Comparison of ENCODE assay signal across 8 cellular contexts in the genomic region with DNA sequence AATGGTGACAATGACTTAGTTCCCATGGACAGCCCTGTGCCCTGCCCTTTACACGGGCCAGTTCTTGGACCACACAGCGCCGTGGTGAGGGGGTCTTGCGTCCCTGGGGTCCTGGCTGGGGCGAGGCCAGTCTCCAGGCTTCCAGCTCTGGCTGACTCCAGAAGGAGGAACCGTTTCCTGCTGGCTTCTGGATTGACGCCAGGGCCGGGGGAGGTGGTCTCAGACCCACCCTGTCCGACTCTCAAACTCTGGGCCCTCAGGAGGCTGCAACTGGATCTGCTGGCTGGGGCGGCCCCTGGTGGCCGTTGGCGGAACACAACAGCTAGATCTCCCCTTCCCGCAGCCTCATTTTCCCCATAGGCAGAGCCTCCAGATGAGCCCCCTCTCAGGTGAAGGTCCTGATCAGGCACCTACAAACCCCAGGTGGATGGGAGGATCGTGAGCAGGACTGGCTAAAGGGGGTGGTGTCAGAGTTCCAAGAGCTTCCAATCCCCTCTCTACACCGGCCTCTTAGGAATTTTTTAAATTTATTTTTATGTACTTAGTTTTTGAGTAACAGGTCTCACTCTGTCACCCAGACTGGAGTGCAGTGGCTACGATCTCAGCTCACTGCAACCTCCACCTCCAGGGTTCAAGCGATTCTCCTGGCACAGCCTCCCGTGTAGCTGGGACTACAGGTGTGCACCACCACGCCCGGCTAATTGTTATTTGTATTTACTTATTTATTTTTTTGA. TPM values are rescaled to one million over a fixed set of nuclear protein-coding genes. Genes with fewer than 3 reads are reported as not detected.
DNase-seq lines count a peak whose midpoint lies in the region; ATAC-seq and TF ChIP-seq lines count a peak whose summit lies in the region.

No MANE protein-coding gene starts in this region.

- H3K27ac Mint-ChIP-seq in activated B cell treated with CpG ODN at 0.5 μM for 24 hours = no peak overlapping the region

- DNase-seq in GM06990 (ENCODE audit: extremely low read depth, insufficient read length) (peak; percentile 65), MV-4-11 (lab: John Stamatoyannopoulos, UW) (peak; percentile 64), activated B cell treated with CpG ODN at 0.5 μM for 24 hours (peak; percentile 61), choroid plexus epithelial cell (ENCODE audit: low read depth) (peak; percentile 65), lung microvascular endothelial cell (ENCODE audit: low read depth in 2 of 2) (peak; percentile 63 to 75), NCI-H1048 (lab: John Stamatoyannopoulos, UW) (no peak), foreskin melanocyte (no peak)
- DNase-seq in stimulated activated CD8-positive, alpha-beta memory T cell treated with anti-CD3 and anti-CD28 coated beads, Interleukin-7, amount 100 ng/mL, for 4 hours (ENCODE audit: low read depth in 2 of 2) = peak; percentile 26 to 45

- no peak overlapping the region for H3K4me3 Mint-ChIP-seq in activated B cell treated with CpG ODN at 0.5 μM for 24 hours

- CTCF ChIA-PET in activated B cell treated with CpG ODN at 0.5 μM for 24 hours (lab: Charles Lee) = interaction anchor here (0.6 to 2.3 kb wide), 18 partner anchors 10 to 351 kb away, joined by 3 to 22 read pairs (median 4); partner anchors contain the start of genes ANKLE1, DDA1, MRPL34 and MVB12A

- H3K36me3 ChIP-seq in GM06990 (ENCODE audit: control insufficient read depth, insufficient read depth, low read length) = no peaks in the 10 kb centered on the region

- POLR2A ChIA-PET in activated B cell treated with CpG ODN at 0.5 μM for 24 hours (lab: Charles Lee) = interaction anchor here (1.0 to 1.3 kb wide), 3 partner anchors 41 to 93 kb away, joined by 4 to 7 read pairs (median 4); no protein-coding TSS in a partner anchor

- H3K36me3 Mint-ChIP-seq in activated B cell treated with CpG ODN at 0.5 μM for 24 hours (ENCODE audit: low read depth) = no peaks in the 10 kb centered on the region

- H3K27me3 Mint-ChIP-seq in activated B cell treated with CpG ODN at 0.5 μM for 24 hours = no peaks in the 10 kb centered on the region

- H3K4me1 Mint-ChIP-seq in activated B cell treated with CpG ODN at 0.5 μM for 24 hours = peaks cover 15% of the 10 kb centered on the region

- TF ChIP-seq CTCF in GM06990 (IDR thresholded peaks at IDR 0.05; ENCODE audit: insufficient read depth, low read length, poor library complexity, severe bottlenecking) (peak; percentile 97), activated B cell treated with CpG ODN at 0.5 μM for 24 hours (IDR thresholded peaks at IDR 0.05) (peak; percentile 58), choroid plexus epithelial cell (conservative IDR thresholded peaks at IDR 0.05; ENCODE audit: low read depth, low read length) (peak; percentile 93)

- intact Hi-C loops in activated B cell treated with CpG ODN at 0.5 μM for 24 hours (cut with micrococcal nuclease) = loop anchor here (1.0 to 5.0 kb wide), 4 partner anchors 40 to 609 kb away; no protein-coding TSS in a partner anchor

- H3K9me3 Mint-ChIP-seq in activated B cell treated with CpG ODN at 0.5 μM for 24 hours = no peaks in the 10 kb centered on the region

- no peaks in the 10 kb centered on the region for H3K27me3 ChIP-seq in GM06990 (replicated peaks; ENCODE audit: control insufficient read depth, insufficient read depth, low read length)

- H3K4me3 ChIP-seq in GM06990 (replicated peaks; ENCODE audit: low read depth, low read length) (no peak overlapping the region), choroid plexus epithelial cell (ENCODE audit: low read depth, low read length) (no peak overlapping the region)

- ATAC-seq in activated B cell treated with CpG ODN at 0.5 μM for 24 hours (ENCODE audit: low read depth) = peak; percentile 54

RNA-seq across cellular contexts. Expression of gene CCDC194, which starts 8.0 kb away (rescaled TPM):
- total RNA-seq in activated B cell treated with CpG ODN at 0.5 μM for 24 hours (1.7 and 3.9 TPM in 2 replicates), lung microvascular endothelial cell (not detected in 2 replicates)

RNA-seq across cellular contexts. Expression of gene PLVAP, which starts 8.9 kb away (rescaled TPM):
- total RNA-seq in activated B cell treated with CpG ODN at 0.5 μM for 24 hours = 0.84 TPM in 1 of 2 replicates, not detected in the other
- 0.99 and 5.2 TPM in 2 replicates for total RNA-seq in lung microvascular endothelial cell

RNA-seq across cellular contexts. Expression of gene BST2, which starts 19.4 kb away (rescaled TPM):
- total RNA-seq in activated B cell treated with CpG ODN at 0.5 μM for 24 hours (120 and 121 TPM in 2 replicates), lung microvascular endothelial cell (3.6 and 10.5 TPM in 2 replicates)

RNA-seq across cellular contexts. Expression of gene MVB12A, which starts 33.8 kb away (rescaled TPM):
- total RNA-seq in activated B cell treated with CpG ODN at 0.5 μM for 24 hours (22.8 and 23.3 TPM in 2 replicates), lung microvascular endothelial cell (32.3 and 33.9 TPM in 2 replicates)

RNA-seq across cellular contexts. Expression of gene GTPBP3, which starts 48.7 kb away (rescaled TPM):
- total RNA-seq in activated B cell treated with CpG ODN at 0.5 μM for 24 hours (32.4 and 40.2 TPM in 2 replicates), lung microvascular endothelial cell (5.0 and 6.3 TPM in 2 replicates)

Comparison
In these comparisons a context has a peak if more than half of its experiments do, and no peak if none do; other contexts are left out.
1. DNase-seq: peak in GM06990 (single experiment), MV-4-11 (single experiment), activated B cell treated with CpG ODN at 0.5 μM for 24 hours (single experiment), choroid plexus epithelial cell (single experiment), lung microvascular endothelial cell (2 of 2) and stimulated activated CD8-positive, alpha-beta memory T cell treated with anti-CD3 and anti-CD28 coated beads, Interleukin-7, amount 100 ng/mL, for 4 hours (2 of 2); none in NCI-H1048 (single experiment) and foreskin melanocyte (single experiment).
2. RNA of gene BST2, which starts 19.4 kb away (total RNA-seq): 120 to 121 TPM in activated B cell treated with CpG ODN at 0.5 μM for 24 hours; 3.6 to 10.5 TPM in lung microvascular endothelial cell; every median in the first group is over 10 times any median in the second.
3. Peak in every context shown above with its lines, with median percentiles within 50 percentile points of each other: CTCF ChIP-seq.